Comparison of ENCODE assay signal across 1 cellular context in the genomic region with DNA sequence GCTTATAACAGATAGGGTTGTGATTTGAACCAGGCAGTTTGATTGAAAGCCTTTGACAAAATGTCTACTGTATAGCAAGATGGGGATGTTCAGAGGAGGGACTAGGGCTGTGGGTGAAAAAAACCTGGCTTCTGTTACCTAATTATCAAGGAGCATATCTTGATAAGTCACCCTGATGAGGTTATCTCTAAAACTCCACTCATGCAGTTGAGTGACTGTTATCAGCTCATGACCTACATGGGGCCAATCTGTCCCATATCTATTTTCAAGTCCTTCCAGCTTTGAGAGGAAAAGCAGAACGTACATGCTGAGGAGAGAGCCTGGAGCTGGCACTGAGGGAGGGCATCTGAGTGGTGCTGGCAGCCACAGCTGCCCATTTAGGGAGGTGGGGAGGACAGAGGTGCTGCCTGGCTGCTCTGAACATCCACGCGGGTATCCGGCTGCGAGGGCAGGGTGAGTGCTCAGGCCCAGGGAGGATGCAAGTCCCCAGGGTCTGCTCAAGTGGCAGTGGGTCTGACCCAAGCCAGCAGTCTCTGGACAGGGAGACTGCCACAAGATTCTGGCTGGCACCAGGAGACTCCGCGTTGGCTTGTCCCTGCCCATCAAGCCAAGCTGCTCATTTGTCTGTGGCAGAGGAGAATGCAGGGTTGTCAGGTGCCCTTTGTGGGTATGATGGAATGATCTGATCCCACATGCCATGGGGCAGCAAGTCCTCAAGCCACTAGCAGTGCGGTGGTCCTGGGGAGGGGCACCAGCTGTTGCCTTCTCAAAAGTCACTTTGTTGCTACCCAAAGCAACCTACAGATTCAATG.
TF ChIP-seq lines count a peak whose summit lies in the region.

No MANE protein-coding gene starts in this region.

TF ChIP-seq in IMR-90, 13 proteins besides CTCF, POLR2A, EP300 and RAD21:
- TF ChIP-seq MAFK (IDR thresholded peaks at IDR 0.05; ENCODE audit: low read depth, low read length), result no peak
- TF ChIP-seq FOS (IDR thresholded peaks at IDR 0.05; ENCODE audit: low read depth, low read length), result no peak
- TF ChIP-seq RCOR1 (IDR thresholded peaks at IDR 0.05; ENCODE audit: insufficient replicate concordance, low read length), result no peak
- TF ChIP-seq NFE2L2 (IDR thresholded peaks at IDR 0.05; ENCODE audit: low read depth, low read length), result no peak
- TF ChIP-seq, protein P1, sequence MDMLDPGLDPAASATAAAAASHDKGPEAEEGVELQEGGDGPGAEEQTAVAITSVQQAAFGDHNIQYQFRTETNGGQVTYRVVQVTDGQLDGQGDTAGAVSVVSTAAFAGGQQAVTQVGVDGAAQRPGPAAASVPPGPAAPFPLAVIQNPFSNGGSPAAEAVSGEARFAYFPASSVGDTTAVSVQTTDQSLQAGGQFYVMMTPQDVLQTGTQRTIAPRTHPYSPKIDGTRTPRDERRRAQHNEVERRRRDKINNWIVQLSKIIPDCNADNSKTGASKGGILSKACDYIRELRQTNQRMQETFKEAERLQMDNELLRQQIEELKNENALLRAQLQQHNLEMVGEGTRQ (IDR thresholded peaks at IDR 0.05; ENCODE audit: low read depth, low read length), result no peak
